ENCODE assay signal across 7 cellular contexts in genomic region chr9:134068742-134069535, GRCh38. TPM values are rescaled to one million over a fixed set of nuclear protein-coding genes. Genes with fewer than 3 reads are reported as not detected.
DNase-seq lines count a peak whose midpoint lies in the region; ATAC-seq and TF ChIP-seq lines count a peak whose summit lies in the region.

No MANE protein-coding gene starts in this region.

- H3K27me3 ChIP-seq in GM23248 (replicated peaks; ENCODE audit: insufficient read depth) (peaks cover 24% of the 10 kb centered on the region), PC-9 (ENCODE audit: insufficient read depth, low read depth) (peaks cover 50% of the 10 kb centered on the region), ovary (no peaks in the 10 kb centered on the region)

- intact Hi-C loops in PC-9 (cut with micrococcal nuclease; ENCODE audit: unreplicated experiment) (loop anchor here (1.0 kb wide), 1 partner anchor 44 kb away; the partner anchor contains the start of gene BRD3OS), ovary (cut with DNase I) (loop anchor here in 3 of 4 donors (5.0 kb wide), 1 partner anchor 68 kb away; the partner anchor contains the start of gene WDR5 (in 3 of the 3))

- no TSS peak for BruUV-seq in PC-9 (replicated peaks; lab: Mats Ljungman, UMichigan)

- peak overlapping the region; percentile 89 for H3K4me2 ChIP-seq in GM23248 (ENCODE audit: unreplicated experiment)
- peak overlapping the region; percentile 77 for H3K4me2 ChIP-seq in PC-9

- peak overlapping the region; percentile 83 for H3K9ac ChIP-seq in GM23248

- in situ Hi-C loops in GM23248 (cut with MboI), result no loop called here

- no peaks in the 10 kb centered on the region for H3K9me2 ChIP-seq in GM23248 (ENCODE audit: insufficient read depth)
- no peaks in the 10 kb centered on the region for H3K9me2 ChIP-seq in PC-9 (ENCODE audit: insufficient read depth)

- no peak for TF ChIP-seq EP300 in ovary (IDR thresholded peaks at IDR 0.05)

- DNase-seq in GM23248 (peak; percentile 30), PC-9 (no peak), epithelial cell of proximal tubule (ENCODE audit: low read depth) (no peak), ovary (peak in 2 of 5 donors; percentile 36 to 42), HCEC 1CT (no peak)

- WGBS in GM23248 (ENCODE audit: low coverage in 1 of 2, low lambda C conversion rate in 2 of 2, missing lambda C conversion rate in 2 of 2), 2 experiments, result 3 to 4% methylated on average over 30 to 31 of the region's 31 CpGs
- WGBS in ovary, 3 donors, result 1 to 10% (median 5%) methylated on average over 31 of the region's 31 CpGs

- CTCF ChIA-PET in PC-9 (lab: Charles Lee), result interaction anchor here (0.6 kb wide), 1 partner anchor 618 kb away, joined by 3 read pairs; no protein-coding TSS in a partner anchor

- ATAC-seq in HG02870 (IDR thresholded peaks at IDR 0.05; ENCODE audit: unreplicated experiment) (no peak), esophagus mucosa (no peak)

- H3K36me3 ChIP-seq in GM23248 (ENCODE audit: low read depth) (no peaks in the 10 kb centered on the region), PC-9 (ENCODE audit: low read depth) (no peaks in the 10 kb centered on the region), ovary (no peaks in the 10 kb centered on the region)

- H3K27ac ChIP-seq in GM23248 (no peak overlapping the region), PC-9 (no peak overlapping the region), ovary (peak overlapping the region in 1 of 2 donors; percentile 91)

- H2AFZ ChIP-seq in GM23248 (peak overlapping the region; percentile 92), PC-9 (peak overlapping the region; percentile 87)

- H3K4me1 ChIP-seq in GM23248 (ENCODE audit: insufficient read depth) (0 out of 2 replicates have a peak, but pooled peaks cover 7% of the 10 kb centered on the region), PC-9 (replicated peaks; ENCODE audit: insufficient read depth) (peaks cover 13% of the 10 kb centered on the region), ovary (ENCODE audit: insufficient read depth) (peaks cover 10% of the 10 kb centered on the region)

- no peak for TF ChIP-seq CTCF in PC-9 (conservative IDR thresholded peaks at IDR 0.05)
- TF ChIP-seq CTCF in epithelial cell of proximal tubule (conservative IDR thresholded peaks at IDR 0.05; ENCODE audit: low read depth, low read length), result no peak
- TF ChIP-seq CTCF in ovary (IDR thresholded peaks at IDR 0.05), result no peak

- TF ChIP-seq POLR2A in ovary (IDR thresholded peaks at IDR 0.05), result no peak

- peaks cover 32% of the 10 kb centered on the region for H3K79me2 ChIP-seq in GM23248 (ENCODE audit: insufficient read depth)
- peaks cover 32% of the 10 kb centered on the region for H3K79me2 ChIP-seq in PC-9 (ENCODE audit: low read depth)

- H3F3A ChIP-seq in GM23248 (ENCODE audit: insufficient read depth), result peaks cover 19% of the 10 kb centered on the region
- H3F3A ChIP-seq in PC-9 (ENCODE audit: insufficient read depth, low read depth), result peaks cover 13% of the 10 kb centered on the region

- H3K9me3 ChIP-seq in GM23248 (ENCODE audit: low read depth) (no peaks in the 10 kb centered on the region), PC-9 (ENCODE audit: insufficient read depth, low read depth) (no peaks in the 10 kb centered on the region), ovary (no peaks in the 10 kb centered on the region)

- H3K4me3 ChIP-seq in GM23248 (peak overlapping the region; percentile 80), PC-9 (peak overlapping the region; percentile 64), epithelial cell of proximal tubule (ENCODE audit: low read depth, low read length) (peak overlapping the region; percentile 71), ovary (peak overlapping the region; percentile 84)

- H4K20me1 ChIP-seq in GM23248 (ENCODE audit: insufficient read depth) (0 out of 2 replicates have a peak, but pooled peaks cover 8% of the 10 kb centered on the region), PC-9 (ENCODE audit: insufficient read depth) (peaks cover 25% of the 10 kb centered on the region)

- POLR2A ChIA-PET in PC-9 (lab: Charles Lee; ENCODE audit: unreplicated experiment), result no interaction called here

RNA-seq across cellular contexts. Expression of gene BRD3, which starts 1.1 kb away (rescaled TPM):
- total RNA-seq in GM23248 (2014; rRNA removed; shearing (Covaris generic)), result 5.5 and 17.5 TPM in 2 replicates
- polyA plus RNA-seq in GM23248 (2016; fragmentation: Nextera tagmentation; extraction: Ambion mirVana), result 25.6 and 26.0 TPM in 2 replicates
- total RNA-seq in PC-9 (2021), result 47.3 and 64.0 TPM in 2 replicates
- total RNA-seq in epithelial cell of proximal tubule, result 16.6 and 19.9 TPM in 2 replicates
- 10 to 100 TPM; 15.9 to 52.1 (median 39.2) TPM for total RNA-seq in ovary
- 10 to 100 TPM; 14.9 to 17.1 TPM for polyA plus RNA-seq in ovary
- 13.2 TPM for total RNA-seq in esophagus mucosa

RNA-seq across cellular contexts. Expression of gene BRD3OS, which starts 43.7 kb away (rescaled TPM):
- 25.9 and 36.3 TPM in 2 replicates for total RNA-seq in GM23248 (2014; rRNA removed; shearing (Covaris generic))
- polyA plus RNA-seq in GM23248 (2016; fragmentation: Nextera tagmentation; extraction: Ambion mirVana) (32.1 and 36.6 TPM in 2 replicates), ovary (10 to 100 TPM; 17.1 to 28.1 TPM)
- total RNA-seq in PC-9 (2021) (23.7 and 26.2 TPM in 2 replicates), epithelial cell of proximal tubule (14.1 and 22.7 TPM in 2 replicates), ovary (10 to 100 TPM; 14.5 to 26.3 (median 21.1) TPM), esophagus mucosa (5.3 TPM)
